ENCODE assay signal across 36 cellular contexts in genomic region chr3:173632945-173633344, GRCh38.
"Had no signal": no experiment of that assay in that cellular context is flagged by ENCODE, and none has a peak within 500 bp of the region (broad histone marks: within the 10 kb centered on the region; RNA-seq: fewer than 3 reads in every experiment).

No MANE protein-coding gene starts in this region.

- H3K36me3 ChIP-seq: adrenal gland, cardiac muscle cell, WERI-Rb-1 had no signal

- H3K27ac Mint-ChIP-seq: activated B cell treated with CpG ODN at 0.5 μM for 24 hours; activated CD4-positive, alpha-beta memory T cell treated with anti-CD3 and anti-CD28 coated beads for 36 hours; activated CD4-positive, alpha-beta T cell treated with anti-CD3 and anti-CD28 coated beads, Interleukin-2, amount 10 ng/mL, durations not matched to agents 24 days and 14 days; activated CD8-positive, alpha-beta T cell treated with anti-CD3 and anti-CD28 coated beads for 36 hours; activated naive CD4-positive, alpha-beta T cell treated with anti-CD3 and anti-CD28 coated beads for 36 hours; activated naive CD4-positive, alpha-beta T cell treated with anti-CD3 and anti-CD28 coated beads, Interleukin-2, amount 50 U/mL, for 72 hours; activated naive CD8-positive, alpha-beta T cell treated with anti-CD3 and anti-CD28 coated beads for 36 hours; activated T-cell treated with anti-CD3 and anti-CD28 coated beads, Interleukin-2, amount 50 U/mL, for 72 hours; activated T-helper 1 cell treated with anti-CD3 and anti-CD28 coated beads, Interleukin-12 subunit alpha, Interleukin-12 subunit beta, Interleukin-2, Interleukin-4 antibody, amounts not matched to agents 30 ng/mL and 10 ng/mL and 1 ng/mL, durations not matched to agents 14 hours and 24 hours and 36 hours; activated T-helper 17 cell treated with anti-CD3 and anti-CD28 coated beads, Interleukin-2, amount 50 U/mL, for 72 hours; brain; T-helper 1 cell treated with Interleukin-12 subunit alpha and Interleukin-12 subunit beta and Interleukin-4 antibody, amounts not matched to agents 30 μg/mL and 1 μg/mL, for 36 hours; T-helper 2 cell treated with Interferon-gamma antibody and Interleukin-4, amounts not matched to agents 5 μg/mL and 100 μg/mL, for 36 hours had no signal

- H3K9me3 Mint-ChIP-seq: activated CD4-positive, alpha-beta memory T cell treated with anti-CD3 and anti-CD28 coated beads for 36 hours; activated CD4-positive, alpha-beta T cell treated with anti-CD3 and anti-CD28 coated beads, Interleukin-2, amount 10 ng/mL, durations not matched to agents 24 days and 14 days; activated naive CD4-positive, alpha-beta T cell treated with anti-CD3 and anti-CD28 coated beads for 36 hours; activated naive CD8-positive, alpha-beta T cell treated with anti-CD3 and anti-CD28 coated beads for 36 hours; activated T-cell treated with anti-CD3 and anti-CD28 coated beads, Interleukin-2, amount 50 U/mL, for 4 hours; activated T-helper 1 cell treated with anti-CD3 and anti-CD28 coated beads, Interleukin-12 subunit alpha, Interleukin-12 subunit beta, Interleukin-2, Interleukin-4 antibody, amounts not matched to agents 30 ng/mL and 10 ng/mL and 1 ng/mL, durations not matched to agents 14 hours and 24 hours and 36 hours; activated T-helper 17 cell treated with anti-CD3 and anti-CD28 coated beads, Interleukin-2, amount 50 U/mL, for 72 hours; brain; T-helper 1 cell treated with Interleukin-12 subunit alpha and Interleukin-12 subunit beta and Interleukin-4 antibody, amounts not matched to agents 30 μg/mL and 1 μg/mL, for 36 hours; T-helper 2 cell treated with Interferon-gamma antibody and Interleukin-4, amounts not matched to agents 5 μg/mL and 100 μg/mL, for 36 hours had no signal

- H3K4me3 Mint-ChIP-seq: activated B cell treated with CpG ODN at 0.5 μM for 24 hours; activated CD4-positive, alpha-beta memory T cell treated with anti-CD3 and anti-CD28 coated beads for 36 hours; activated CD4-positive, alpha-beta T cell treated with anti-CD3 and anti-CD28 coated beads, Interleukin-2, amount 10 ng/mL, durations not matched to agents 24 days and 14 days; activated CD8-positive, alpha-beta T cell treated with anti-CD3 and anti-CD28 coated beads for 36 hours; activated naive CD4-positive, alpha-beta T cell treated with anti-CD3 and anti-CD28 coated beads for 36 hours; activated naive CD8-positive, alpha-beta T cell treated with anti-CD3 and anti-CD28 coated beads for 36 hours; activated T-cell treated with anti-CD3 and anti-CD28 coated beads, Interleukin-2, amount 50 U/mL, for 4 hours; activated T-cell treated with anti-CD3 and anti-CD28 coated beads, Interleukin-2, amount 50 U/mL, for 72 hours; activated T-helper 1 cell treated with anti-CD3 and anti-CD28 coated beads, Interleukin-12 subunit alpha, Interleukin-12 subunit beta, Interleukin-2, Interleukin-4 antibody, amounts not matched to agents 30 ng/mL and 10 ng/mL and 1 ng/mL, durations not matched to agents 14 hours and 24 hours and 36 hours; activated T-helper 17 cell treated with anti-CD3 and anti-CD28 coated beads, Interleukin-2, amount 50 U/mL, for 72 hours; brain; central memory CD8-positive, alpha-beta T cell; T-helper 1 cell treated with Interleukin-12 subunit alpha and Interleukin-12 subunit beta and Interleukin-4 antibody, amounts not matched to agents 30 μg/mL and 1 μg/mL, for 36 hours; T-helper 2 cell treated with Interferon-gamma antibody and Interleukin-4, amounts not matched to agents 5 μg/mL and 100 μg/mL, for 36 hours had no signal

- H3K4me1 Mint-ChIP-seq: activated B cell treated with CpG ODN at 0.5 μM for 24 hours; activated CD4-positive, alpha-beta T cell treated with anti-CD3 and anti-CD28 coated beads, Interleukin-2, amount 10 ng/mL, durations not matched to agents 24 days and 14 days; activated naive CD8-positive, alpha-beta T cell treated with anti-CD3 and anti-CD28 coated beads for 36 hours; activated T-helper 17 cell treated with anti-CD3 and anti-CD28 coated beads, Interleukin-2, amount 50 U/mL, for 72 hours; central memory CD8-positive, alpha-beta T cell had no signal

- H3K27me3 ChIP-seq: adrenal gland, cardiac muscle cell had no signal

- H3K9me3 ChIP-seq: adrenal gland had no signal

- DNase-seq: activated B cell treated with CpG ODN at 0.5 μM for 24 hours; activated CD4-positive, alpha-beta memory T cell treated with anti-CD3 and anti-CD28 coated beads for 36 hours; activated CD4-positive, alpha-beta T cell treated with anti-CD3 and anti-CD28 coated beads for 4 hours; activated CD4-positive, alpha-beta T cell treated with anti-CD3 and anti-CD28 coated beads, Interleukin-2, amount 10 ng/mL, durations not matched to agents 24 days and 14 days; activated CD4-positive, alpha-beta T cell treated with anti-CD3 and anti-CD28 coated beads, Interleukin-2, amount 50 U/mL, for 1 hour; activated CD4-positive, alpha-beta T cell treated with anti-CD3 and anti-CD28 coated beads, Interleukin-2, amount 50 U/mL, for 4 hours; activated CD4-positive, CD25-positive, alpha-beta regulatory T cell treated with anti-CD3 and anti-CD28 coated beads, Interleukin-2, amount 50 U/mL, for 72 hours; activated CD8-positive, alpha-beta memory T cell treated with anti-CD3 and anti-CD28 coated beads, Interleukin-2, amount 50 U/mL, for 4 hours; activated CD8-positive, alpha-beta T cell treated with anti-CD3 and anti-CD28 coated beads for 36 hours; activated effector memory CD4-positive, alpha-beta T cell treated with anti-CD3 and anti-CD28 coated beads, Interleukin-2, amount 50 U/mL, for 16 hours; activated gamma-delta T cell treated with Interleukin-2 at 50 U/mL for 16 hours; activated naive CD4-positive, alpha-beta T cell; activated naive CD4-positive, alpha-beta T cell treated with anti-CD3 and anti-CD28 coated beads for 36 hours; activated naive CD4-positive, alpha-beta T cell treated with anti-CD3 and anti-CD28 coated beads, Interleukin-2, amount 50 U/mL, for 16 hours; activated naive CD8-positive, alpha-beta T cell treated with anti-CD3 and anti-CD28 coated beads for 36 hours; activated T-cell treated with anti-CD3 and anti-CD28 coated beads for 4 hours; activated T-cell treated with anti-CD3 and anti-CD28 coated beads, Interleukin-2, amount 50 U/mL, for 1 hour; activated T-cell treated with anti-CD3 and anti-CD28 coated beads, Interleukin-2, amount 50 U/mL, for 4 hours; activated T-cell treated with anti-CD3 and anti-CD28 coated beads, Interleukin-2, amount 50 U/mL, for 72 hours; adrenal gland; amniotic stem cell; aorta; caudate nucleus; cerebellar nuclear complex; T-helper 1 cell; T-helper 2 cell; T-helper 9 cell; WERI-Rb-1 had no signal

- H3K4me3 ChIP-seq: adrenal gland, cardiac muscle cell had no signal

- H3K27me3 Mint-ChIP-seq: activated B cell treated with CpG ODN at 0.5 μM for 24 hours; activated CD4-positive, alpha-beta memory T cell treated with anti-CD3 and anti-CD28 coated beads for 36 hours; activated CD4-positive, alpha-beta T cell treated with anti-CD3 and anti-CD28 coated beads, Interleukin-2, amount 10 ng/mL, durations not matched to agents 24 days and 14 days; activated CD8-positive, alpha-beta T cell treated with anti-CD3 and anti-CD28 coated beads for 36 hours; activated naive CD8-positive, alpha-beta T cell treated with anti-CD3 and anti-CD28 coated beads for 36 hours; activated T-helper 17 cell treated with anti-CD3 and anti-CD28 coated beads, Interleukin-2, amount 50 U/mL, for 72 hours; brain; central memory CD8-positive, alpha-beta T cell had no signal

- H3K36me3 Mint-ChIP-seq: activated CD4-positive, alpha-beta memory T cell treated with anti-CD3 and anti-CD28 coated beads for 36 hours; activated naive CD4-positive, alpha-beta T cell treated with anti-CD3 and anti-CD28 coated beads, Interleukin-2, amount 50 U/mL, for 72 hours; activated naive CD8-positive, alpha-beta T cell treated with anti-CD3 and anti-CD28 coated beads for 36 hours; brain had no signal

- ATAC-seq: activated CD8-positive, alpha-beta T cell treated with anti-CD3 and anti-CD28 coated beads for 36 hours; activated naive CD4-positive, alpha-beta T cell treated with anti-CD3 and anti-CD28 coated beads, Interleukin-2, amount 50 U/mL, for 72 hours; activated T-cell treated with anti-CD3 and anti-CD28 coated beads, Interleukin-2, amount 50 U/mL, for 4 hours; activated T-cell treated with anti-CD3 and anti-CD28 coated beads, Interleukin-2, amount 50 U/mL, for 72 hours; activated T-helper 17 cell treated with anti-CD3 and anti-CD28 coated beads, Interleukin-2, amount 50 U/mL, for 72 hours had no signal

- H3K27ac ChIP-seq: adrenal gland, cardiac muscle cell, WERI-Rb-1 had no signal

- H3K4me1 ChIP-seq: adrenal gland had no signal
